14 cellular contexts compared by ENCODE assay signal in the genomic region with DNA sequence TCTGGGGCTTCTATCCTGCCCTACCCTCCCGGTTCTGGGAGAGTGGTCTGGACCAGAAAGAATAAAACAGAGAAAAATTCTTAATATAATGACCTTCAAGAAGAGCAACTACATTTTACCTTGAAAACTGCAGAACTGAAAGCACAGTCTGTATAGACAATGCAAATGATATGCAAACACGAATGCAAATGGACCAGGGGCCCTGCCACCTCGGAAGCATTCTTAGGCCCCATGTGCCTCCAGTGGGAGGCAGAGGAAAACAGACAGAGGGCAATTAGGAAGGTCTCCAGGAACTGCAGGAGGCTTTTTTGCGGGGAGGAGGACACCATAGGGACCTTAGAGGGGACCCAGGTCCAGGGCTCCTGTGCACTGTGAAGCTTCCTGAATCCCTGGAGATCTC. TPM values are rescaled to one million over a fixed set of nuclear protein-coding genes. Genes with fewer than 3 reads are reported as not detected.
DNase-seq lines count a peak whose midpoint lies in the region; ATAC-seq, FAIRE-seq and TF ChIP-seq lines count a peak whose summit lies in the region.
"Had no signal": no experiment of that assay in that cellular context is flagged by ENCODE, and none has a peak within 500 bp of the region (broad histone marks: within the 10 kb centered on the region; RNA-seq: fewer than 3 reads in every experiment).

No MANE protein-coding gene starts in this region.

- FAIRE-seq in GM12891 (lab: Jason Lieb, UNC) (peak; percentile 55), bronchial epithelial cell (lab: Jason Lieb, UNC) (peak; percentile 7), D721Med (lab: Jason Lieb, UNC) (no peak)
- FAIRE-seq: A204.1 had no signal

- TF ChIP-seq CTCF in HEK293 (tag by site-specific recombination; IDR thresholded peaks at IDR 0.05) (no peak), bronchial epithelial cell (IDR thresholded peaks at IDR 0.05; ENCODE audit: insufficient read depth, low read length, severe bottlenecking) (no peak), D721Med (IDR thresholded peaks at IDR 0.05; ENCODE audit: insufficient read depth, missing control alignments) (no peak)

- TF ChIP-seq POLR2A in GM12891 (IDR thresholded peaks at IDR 0.05; ENCODE audit: low read depth, low read length) = no peak

- H3K4me3 ChIP-seq in HEK293 (ENCODE audit: low read depth, low read length) = no peak overlapping the region
- H3K4me3 ChIP-seq in bronchial epithelial cell (ENCODE audit: low read depth, low read length) = no peak overlapping the region

- H3K4me1 ChIP-seq in HEK293 (ENCODE audit: control insufficient read depth, insufficient read depth, low read length) = no peaks in the 10 kb centered on the region

- peaks cover under 1% of the 10 kb centered on the region for H3K27me3 ChIP-seq in bronchial epithelial cell (ENCODE audit: control insufficient read depth, insufficient read depth, low read length)

- no peaks in the 10 kb centered on the region for H3K9me3 ChIP-seq in HEK293 (ENCODE audit: control insufficient read depth, insufficient read depth, low read depth, low read length)

- CTCF ChIA-PET in HEK293 (lab: Yijun Ruan, JAX) = interaction anchor here (1.2 kb wide), 2 partner anchors 9 to 10 kb away, joined by 3 to 4 read pairs; no protein-coding TSS in a partner anchor

- H3K36me3 ChIP-seq in HEK293 (ENCODE audit: control insufficient read depth in 2 of 2, insufficient read depth in 1 of 2, low read length in 2 of 2) (no peaks in the 10 kb centered on the region), bronchial epithelial cell (ENCODE audit: control insufficient read depth, insufficient read depth, low read length) (no peaks in the 10 kb centered on the region)

- DNase-seq in GM12891 (ENCODE audit: insufficient read length, low spot score) (no peak), NCI-H526 treated with DMSO at 0.1 percent for 48 hours (lab: John Stamatoyannopoulos, UW) (peak; percentile 97), bronchial epithelial cell (ENCODE audit: low read depth) (no peak), D341Med (ENCODE audit: low spot score) (no peak), NCI-H1694 treated with DMSO at 0.1 percent for 48 hours (lab: John Stamatoyannopoulos, UW) (no peak), D721Med (ENCODE audit: insufficient read length, low spot score) (no peak)
- DNase-seq: C1 segment of cervical spinal cord; CD4-positive, alpha-beta T cell; DND-41 had no signal

- no peak overlapping the region for H3K27ac ChIP-seq in HEK293 (ENCODE audit: extremely low read depth, low read depth, low read length)
- H3K27ac ChIP-seq: HL-60 had no signal

- no peak for ATAC-seq in HG03045 (IDR thresholded peaks at IDR 0.05; ENCODE audit: unreplicated experiment)
- ATAC-seq: HCT116 had no signal

- POLR2A ChIA-PET in HEK293 (lab: Yijun Ruan, JAX) = no interaction called here

TF ChIP-seq in GM12891, 5 proteins besides CTCF, POLR2A, EP300 and RAD21:
- TF ChIP-seq TAF1 (IDR thresholded peaks at IDR 0.05; ENCODE audit: low read depth, low read length) = no peak
- peak; percentile 63; the same call in 1 of the 2 replicates for TF ChIP-seq POU2F2 (IDR thresholded peaks at IDR 0.05; ENCODE audit: low read depth, low read length)
TF ChIP-seq in GM12891: peak in this region for 1.

TF ChIP-seq in HEK293, 187 proteins besides CTCF, POLR2A, EP300 and RAD21:
- peak; percentile 70 for TF ChIP-seq ZIC2 (tag by site-specific recombination; IDR thresholded peaks at IDR 0.05)
- TF ChIP-seq ZNF146 (tag by site-specific recombination; IDR thresholded peaks at IDR 0.05) = no peak

RNA-seq across cellular contexts. Expression of a gene that starts 12.2 kb away (rescaled TPM):
- polyA plus RNA-seq in GM12891 (2012; ENCODE audit: low read depth, missing spikeins) = 0.85 TPM
- not detected in 2 replicates for total RNA-seq in bronchial epithelial cell
- total RNA-seq: CD4-positive, alpha-beta T cell had no signal

RNA-seq across cellular contexts. Expression of a gene that starts 52.1 kb away (rescaled TPM):
- 8.9 TPM for polyA plus RNA-seq in GM12891 (2012; ENCODE audit: low read depth, missing spikeins)
- 11.8 and 19.2 TPM in 2 replicates for total RNA-seq in bronchial epithelial cell
